21 cellular contexts compared by ENCODE assay signal in genomic region chr7:91347288-91347687, GRCh38.
DNase-seq lines count a peak whose midpoint lies in the region; TF ChIP-seq lines count a peak whose summit lies in the region.
"Had no signal": no experiment of that assay in that cellular context is flagged by ENCODE, and none has a peak within 500 bp of the region (broad histone marks: within the 10 kb centered on the region; RNA-seq: fewer than 3 reads in every experiment).

No MANE protein-coding gene starts in this region.

- H3K27me3 ChIP-seq in A673 (replicated peaks; ENCODE audit: insufficient read depth, low read depth, low read length, poor library complexity) (no peaks in the 10 kb centered on the region), fibroblast of lung (ENCODE audit: control insufficient read depth, insufficient read depth, low read length) (no peaks in the 10 kb centered on the region)
- H3K27me3 ChIP-seq: body of pancreas, tibial nerve had no signal

- H4K20me1 ChIP-seq in fibroblast of lung (ENCODE audit: control insufficient read depth, extremely low read depth, insufficient read depth, low read length) = no peaks in the 10 kb centered on the region

- H3K4me1 ChIP-seq in A673 (ENCODE audit: insufficient read depth, low read length, poor library complexity, severe bottlenecking) = peaks cover 69% of the 10 kb centered on the region
- peaks cover 3% of the 10 kb centered on the region for H3K4me1 ChIP-seq in fibroblast of lung (ENCODE audit: control insufficient read depth, extremely low read depth, insufficient read depth, low read length)

- no TSS peak for BruUV-seq in A673 (replicated peaks; lab: Mats Ljungman, UMichigan)
- no TSS peak for BruUV-seq in Calu3 (replicated peaks; lab: Mats Ljungman, UMichigan)

- H3K36me3 ChIP-seq in A673 (ENCODE audit: insufficient read depth, low read length, poor library complexity, severe bottlenecking) = no peaks in the 10 kb centered on the region
- H3K36me3 ChIP-seq in fibroblast of lung (ENCODE audit: control insufficient read depth, insufficient read depth, low read length) = no peaks in the 10 kb centered on the region
- H3K36me3 ChIP-seq: tibial nerve had no signal

- H3K27ac ChIP-seq in A673 (ENCODE audit: low read depth, low read length, poor library complexity, severe bottlenecking) = no peak overlapping the region
- no peak overlapping the region for H3K27ac ChIP-seq in fibroblast of lung (ENCODE audit: insufficient read depth, low read length)
- H3K27ac ChIP-seq: body of pancreas, tibial nerve had no signal

- DNase-seq in A673 (ENCODE audit: low spot score) (peak; percentile 92), NOMO-1 treated with dmso at 0.1 percent for 144 hours (lab: John Stamatoyannopoulos, UW; ENCODE audit: unreplicated experiment) (peak; percentile 16), fibroblast of lung (ENCODE audit: low read depth in 2 of 2) (peak; percentile 42 to 66), mucosa of gallbladder (ENCODE audit: low spot score) (peak; percentile 54), putamen (ENCODE audit: low spot score) (no peak), Calu3 (no peak), NCI-H774 (lab: John Stamatoyannopoulos, UW) (no peak)
- DNase-seq in stimulated activated naive CD4-positive, alpha-beta T cell treated with Interleukin-2 at 50 U/mL for 16 hours (lab: John Stamatoyannopoulos, UW) = no peak
- DNase-seq: ACHN; activated CD8-positive, alpha-beta T cell treated with anti-CD3 and anti-CD28 coated beads for 36 hours; foreskin melanocyte; GF-D8; HCEC 1CT; midbrain; NCI-H1105 treated with DMSO at 0.1 percent for 48 hours; NCI-H2227 treated with DMSO at 0.1 percent for 48 hours; nucleus accumbens; OCI-M1; SK-N-SH had no signal

- H2AFZ ChIP-seq in fibroblast of lung (ENCODE audit: low read length) = no peak overlapping the region

- no peak overlapping the region for H3K4me3 ChIP-seq in A673 (ENCODE audit: low read depth, low read length, poor library complexity, severe bottlenecking)
- no peak overlapping the region for H3K4me3 ChIP-seq in fibroblast of lung (replicated peaks in 1 of 4; ENCODE audit: control extremely low read depth in 1 of 4, insufficient read depth in 1 of 4, low read depth in 3 of 4, low read length in 4 of 4)
- H3K4me3 ChIP-seq: body of pancreas, tibial nerve had no signal

- H3K4me1 Mint-ChIP-seq in Calu3 (ENCODE audit: low read depth, unreplicated experiment) = no peaks in the 10 kb centered on the region

- H3K9me3 ChIP-seq in A673 (ENCODE audit: low read depth, low read length, poor library complexity, severe bottlenecking) = no peaks in the 10 kb centered on the region
- H3K9me3 ChIP-seq in fibroblast of lung (ENCODE audit: control insufficient read depth, insufficient read depth, low read depth, low read length) = no peaks in the 10 kb centered on the region
- H3K9me3 ChIP-seq: body of pancreas, SK-N-SH, tibial nerve had no signal

- CTCF ChIA-PET in A673 (lab: Charles Lee) (no interaction called here), Calu3 (lab: Charles Lee) (no interaction called here)

- H3K79me2 ChIP-seq in fibroblast of lung (ENCODE audit: control insufficient read depth, insufficient read depth, low read length) = no peaks in the 10 kb centered on the region

- no peaks in the 10 kb centered on the region for H3K36me3 Mint-ChIP-seq in Calu3 (ENCODE audit: insufficient read depth, unreplicated experiment)

- H3K4me3 Mint-ChIP-seq in Calu3 (ENCODE audit: low read depth, unreplicated experiment) = no peak overlapping the region
- H3K4me3 Mint-ChIP-seq: activated CD8-positive, alpha-beta T cell treated with anti-CD3 and anti-CD28 coated beads for 36 hours had no signal

- no peak for TF ChIP-seq CTCF in A673 (conservative IDR thresholded peaks at IDR 0.05; ENCODE audit: low read depth, low read length)
- TF ChIP-seq CTCF in fibroblast of lung (conservative IDR thresholded peaks at IDR 0.05 in 1 of 2, IDR thresholded peaks at IDR 0.05 in 1 of 2; ENCODE audit: low read depth in 1 of 2, low read length in 2 of 2) = no peak
- TF ChIP-seq CTCF in Calu3 (IDR thresholded peaks at IDR 0.05; ENCODE audit: unreplicated experiment) = no peak

- intact Hi-C loops in A673 (cut with micrococcal nuclease; ENCODE audit: unreplicated experiment) (loop anchor here (5.0 kb wide), 1 partner anchor 435 kb away; no protein-coding TSS in a partner anchor), Calu3 (cut with micrococcal nuclease; ENCODE audit: unreplicated experiment) (no loop called here)

- H3K27me3 Mint-ChIP-seq in Calu3 (ENCODE audit: unreplicated experiment) = no peaks in the 10 kb centered on the region

- POLR2A ChIA-PET in A673 (lab: Charles Lee; ENCODE audit: low non-redundant PET) = no interaction called here

- H3K4me2 ChIP-seq in fibroblast of lung (ENCODE audit: extremely low read depth, insufficient read depth, low read length) = no peak overlapping the region
- H3K4me2 ChIP-seq: SK-N-SH had no signal

- no peak overlapping the region for H3K9ac ChIP-seq in fibroblast of lung (ENCODE audit: insufficient read depth, low read length)
- H3K9ac ChIP-seq: SK-N-SH had no signal

- H3K27ac Mint-ChIP-seq in Calu3 (ENCODE audit: unreplicated experiment) = no peak overlapping the region
- H3K27ac Mint-ChIP-seq: activated CD8-positive, alpha-beta T cell treated with anti-CD3 and anti-CD28 coated beads for 36 hours had no signal

- no peaks in the 10 kb centered on the region for H3K9me3 Mint-ChIP-seq in Calu3 (ENCODE audit: low read depth, unreplicated experiment)
- H3K9me3 Mint-ChIP-seq: activated CD8-positive, alpha-beta T cell treated with anti-CD3 and anti-CD28 coated beads for 36 hours had no signal

Comparison
In these comparisons a context has a peak if more than half of its experiments do, and no peak if none do; other contexts are left out.
1. DNase-seq: peak in A673 (single experiment), NOMO-1 treated with dmso at 0.1 percent for 144 hours (single experiment), fibroblast of lung (2 of 2) and mucosa of gallbladder (single experiment); none in putamen (single experiment), Calu3 (single experiment), NCI-H774 (single experiment) and stimulated activated naive CD4-positive, alpha-beta T cell treated with Interleukin-2 at 50 U/mL for 16 hours (single experiment).